In the genomic region with DNA sequence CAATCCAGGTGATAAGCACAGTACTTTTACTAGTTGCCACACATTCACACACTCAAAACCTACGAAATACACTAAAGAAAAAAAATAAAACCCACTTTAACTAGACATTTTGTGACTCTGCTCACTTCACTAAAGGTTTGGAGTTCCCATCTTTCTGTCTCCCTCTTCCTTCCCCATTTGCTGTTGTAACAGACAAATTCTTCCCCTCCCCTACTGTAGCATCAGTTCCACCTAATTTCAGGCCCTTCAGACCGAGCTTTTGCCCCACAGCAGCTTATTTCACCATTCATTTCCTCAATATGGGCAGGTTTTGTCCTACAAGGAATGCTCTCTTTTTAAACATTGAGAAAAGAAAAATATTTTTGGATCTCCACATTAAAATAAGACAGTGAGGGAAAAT, we compare ENCODE assay signal across 1 cellular context.
TF ChIP-seq lines count a peak whose summit lies in the region.

No MANE protein-coding gene starts in this region.

TF ChIP-seq in K562, 482 proteins besides CTCF, POLR2A, EP300 and RAD21:
- TF ChIP-seq, protein P1, sequence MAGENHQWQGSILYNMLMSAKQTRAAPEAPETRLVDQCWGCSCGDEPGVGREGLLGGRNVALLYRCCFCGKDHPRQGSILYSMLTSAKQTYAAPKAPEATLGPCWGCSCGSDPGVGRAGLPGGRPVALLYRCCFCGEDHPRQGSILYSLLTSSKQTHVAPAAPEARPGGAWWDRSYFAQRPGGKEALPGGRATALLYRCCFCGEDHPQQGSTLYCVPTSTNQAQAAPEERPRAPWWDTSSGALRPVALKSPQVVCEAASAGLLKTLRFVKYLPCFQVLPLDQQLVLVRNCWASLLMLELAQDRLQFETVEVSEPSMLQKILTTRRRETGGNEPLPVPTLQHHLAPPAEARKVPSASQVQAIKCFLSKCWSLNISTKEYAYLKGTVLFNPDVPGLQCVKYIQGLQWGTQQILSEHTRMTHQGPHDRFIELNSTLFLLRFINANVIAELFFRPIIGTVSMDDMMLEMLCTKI (IDR thresholded peaks at IDR 0.05; ENCODE audit: partially characterized antibody) = no peak
- TF ChIP-seq TRIM24 (IDR thresholded peaks at IDR 0.05) (peak in 1 of 2 experiments; percentile 25; a peak in 1 of 4 replicates), ZNF408 (CRISPR knock-in tag; IDR thresholded peaks at IDR 0.05; ENCODE audit: low read depth) (no peak), ATF1 (CRISPR knock-in tag; IDR thresholded peaks at IDR 0.05) (no peak), ATF1 (tag; IDR thresholded peaks at IDR 0.05) (no peak), NCOA1 (IDR thresholded peaks at IDR 0.05; ENCODE audit: low read depth) (peak; percentile 31; the same call in 1 of the 2 replicates), ZNF436 (CRISPR knock-in tag; IDR thresholded peaks at IDR 0.05) (no peak), PHF20 (IDR thresholded peaks at IDR 0.05; ENCODE audit: partially characterized antibody) (peak; percentile 38), GABPA (tag; conservative IDR thresholded peaks at IDR 0.05; ENCODE audit: low read depth) (peak; percentile 36; the same call in 1 of the 2 replicates), MTA3 (IDR thresholded peaks at IDR 0.05; ENCODE audit: borderline replicate concordance) (no peak), CBX3 (IDR thresholded peaks at IDR 0.05; ENCODE audit: borderline replicate concordance in 1 of 2, low read length in 2 of 2) (0 out of 3 replicates have a peak, but pooled peaks of 1 of the 2 experiments have one; percentile 29), SIN3B (IDR thresholded peaks at IDR 0.05; ENCODE audit: low read depth) (no peak), GTF2E2 (tag; IDR thresholded peaks at IDR 0.05) (no peak)
- TF ChIP-seq, protein P2, sequence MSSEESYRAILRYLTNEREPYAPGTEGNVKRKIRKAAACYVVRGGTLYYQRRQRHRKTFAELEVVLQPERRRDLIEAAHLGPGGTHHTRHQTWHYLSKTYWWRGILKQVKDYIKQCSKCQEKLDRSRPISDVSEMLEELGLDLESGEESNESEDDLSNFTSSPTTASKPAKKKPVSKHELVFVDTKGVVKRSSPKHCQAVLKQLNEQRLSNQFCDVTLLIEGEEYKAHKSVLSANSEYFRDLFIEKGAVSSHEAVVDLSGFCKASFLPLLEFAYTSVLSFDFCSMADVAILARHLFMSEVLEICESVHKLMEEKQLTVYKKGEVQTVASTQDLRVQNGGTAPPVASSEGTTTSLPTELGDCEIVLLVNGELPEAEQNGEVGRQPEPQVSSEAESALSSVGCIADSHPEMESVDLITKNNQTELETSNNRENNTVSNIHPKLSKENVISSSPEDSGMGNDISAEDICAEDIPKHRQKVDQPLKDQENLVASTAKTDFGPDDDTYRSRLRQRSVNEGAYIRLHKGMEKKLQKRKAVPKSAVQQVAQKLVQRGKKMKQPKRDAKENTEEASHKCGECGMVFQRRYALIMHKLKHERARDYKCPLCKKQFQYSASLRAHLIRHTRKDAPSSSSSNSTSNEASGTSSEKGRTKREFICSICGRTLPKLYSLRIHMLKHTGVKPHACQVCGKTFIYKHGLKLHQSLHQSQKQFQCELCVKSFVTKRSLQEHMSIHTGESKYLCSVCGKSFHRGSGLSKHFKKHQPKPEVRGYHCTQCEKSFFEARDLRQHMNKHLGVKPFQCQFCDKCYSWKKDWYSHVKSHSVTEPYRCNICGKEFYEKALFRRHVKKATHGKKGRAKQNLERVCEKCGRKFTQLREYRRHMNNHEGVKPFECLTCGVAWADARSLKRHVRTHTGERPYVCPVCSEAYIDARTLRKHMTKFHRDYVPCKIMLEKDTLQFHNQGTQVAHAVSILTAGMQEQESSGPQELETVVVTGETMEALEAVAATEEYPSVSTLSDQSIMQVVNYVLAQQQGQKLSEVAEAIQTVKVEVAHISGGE (CRISPR knock-in tag; IDR thresholded peaks at IDR 0.05) = peak in 1 of 3 experiments; percentile 91; a peak in 2 of 6 replicates
- TF ChIP-seq, protein P3, sequence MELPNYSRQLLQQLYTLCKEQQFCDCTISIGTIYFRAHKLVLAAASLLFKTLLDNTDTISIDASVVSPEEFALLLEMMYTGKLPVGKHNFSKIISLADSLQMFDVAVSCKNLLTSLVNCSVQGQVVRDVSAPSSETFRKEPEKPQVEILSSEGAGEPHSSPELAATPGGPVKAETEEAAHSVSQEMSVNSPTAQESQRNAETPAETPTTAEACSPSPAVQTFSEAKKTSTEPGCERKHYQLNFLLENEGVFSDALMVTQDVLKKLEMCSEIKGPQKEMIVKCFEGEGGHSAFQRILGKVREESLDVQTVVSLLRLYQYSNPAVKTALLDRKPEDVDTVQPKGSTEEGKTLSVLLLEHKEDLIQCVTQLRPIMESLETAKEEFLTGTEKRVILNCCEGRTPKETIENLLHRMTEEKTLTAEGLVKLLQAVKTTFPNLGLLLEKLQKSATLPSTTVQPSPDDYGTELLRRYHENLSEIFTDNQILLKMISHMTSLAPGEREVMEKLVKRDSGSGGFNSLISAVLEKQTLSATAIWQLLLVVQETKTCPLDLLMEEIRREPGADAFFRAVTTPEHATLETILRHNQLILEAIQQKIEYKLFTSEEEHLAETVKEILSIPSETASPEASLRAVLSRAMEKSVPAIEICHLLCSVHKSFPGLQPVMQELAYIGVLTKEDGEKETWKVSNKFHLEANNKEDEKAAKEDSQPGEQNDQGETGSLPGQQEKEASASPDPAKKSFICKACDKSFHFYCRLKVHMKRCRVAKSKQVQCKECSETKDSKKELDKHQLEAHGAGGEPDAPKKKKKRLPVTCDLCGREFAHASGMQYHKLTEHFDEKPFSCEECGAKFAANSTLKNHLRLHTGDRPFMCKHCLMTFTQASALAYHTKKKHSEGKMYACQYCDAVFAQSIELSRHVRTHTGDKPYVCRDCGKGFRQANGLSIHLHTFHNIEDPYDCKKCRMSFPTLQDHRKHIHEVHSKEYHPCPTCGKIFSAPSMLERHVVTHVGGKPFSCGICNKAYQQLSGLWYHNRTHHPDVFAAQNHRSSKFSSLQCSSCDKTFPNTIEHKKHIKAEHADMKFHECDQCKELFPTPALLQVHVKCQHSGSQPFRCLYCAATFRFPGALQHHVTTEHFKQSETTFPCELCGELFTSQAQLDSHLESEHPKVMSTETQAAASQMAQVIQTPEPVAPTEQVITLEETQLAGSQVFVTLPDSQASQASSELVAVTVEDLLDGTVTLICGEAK (IDR thresholded peaks at IDR 0.05) = peak; percentile 72
- TF ChIP-seq, protein P3 (CRISPR knock-in tag; IDR thresholded peaks at IDR 0.05) = no peak
